Comparison of ENCODE assay signal across 26 cellular contexts in the genomic region with DNA sequence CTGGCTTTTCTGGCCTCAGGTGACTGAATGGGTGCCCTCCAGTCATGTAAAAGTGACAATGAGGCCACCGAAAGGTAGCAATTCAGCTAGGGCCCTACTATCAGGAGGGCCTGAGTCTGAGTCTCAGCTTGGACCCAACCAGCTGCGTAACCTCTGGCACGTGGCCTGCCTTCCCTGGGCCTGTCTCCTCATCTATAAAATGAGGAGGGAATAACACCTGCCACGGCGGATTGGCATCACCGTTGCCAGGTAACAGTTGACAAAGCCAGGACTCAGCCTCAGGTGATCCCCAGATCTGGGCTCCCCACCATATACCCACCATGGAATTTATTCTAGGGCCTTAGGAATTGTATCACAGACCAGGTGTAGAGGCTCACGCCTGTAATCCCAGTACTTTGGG.
"Had no signal": no experiment of that assay in that cellular context is flagged by ENCODE, and none has a peak within 500 bp of the region (broad histone marks: within the 10 kb centered on the region; RNA-seq: fewer than 3 reads in every experiment).

No MANE protein-coding gene starts in this region.

- H3K4me1 ChIP-seq: esophagus squamous epithelium, left ventricle myocardium inferior, neural progenitor cell, psoas muscle, sigmoid colon, transverse colon, vagina had no signal

- H3K36me3 ChIP-seq: neural progenitor cell had no signal

- H3K27me3 ChIP-seq: esophagus squamous epithelium, neural progenitor cell, sigmoid colon, transverse colon, vagina had no signal

- H3K9me3 Mint-ChIP-seq: effector memory CD8-positive, alpha-beta T cell; immature natural killer cell; memory B cell; natural killer cell treated with Interleukin-12 subunit alpha and Interleukin-12 subunit beta and Interleukin-15 and Interleukin-18, amount 100 ng/mL, for 72 hours; stimulated activated memory B cell treated with anti-CD40 and anti-IgM and Interleukin-4, amounts not matched to agents 10 μg/mL and 1 μg/mL and 100 μg/mL, for 72 hours had no signal

- H3K27me3 Mint-ChIP-seq: effector memory CD8-positive, alpha-beta T cell; memory B cell; naive B cell; natural killer cell treated with Interleukin-12 subunit alpha and Interleukin-12 subunit beta and Interleukin-15 and Interleukin-18, amount 100 ng/mL, for 72 hours; stimulated activated memory B cell treated with anti-CD40 and anti-IgM and Interleukin-4, amounts not matched to agents 10 μg/mL and 1 μg/mL and 100 μg/mL, for 72 hours had no signal

- H3K27ac Mint-ChIP-seq: effector memory CD8-positive, alpha-beta T cell; immature natural killer cell; memory B cell; mesothelial cell of epicardium; naive B cell; natural killer cell treated with Interleukin-12 subunit alpha and Interleukin-12 subunit beta and Interleukin-15 and Interleukin-18, amount 100 ng/mL, for 72 hours; neural progenitor cell; stimulated activated memory B cell treated with anti-CD40 and anti-IgM and Interleukin-4, amounts not matched to agents 10 μg/mL and 1 μg/mL and 100 μg/mL, for 72 hours had no signal

- DNase-seq: cortex of kidney; effector memory CD8-positive, alpha-beta T cell; erythroblast; esophagus squamous epithelium; foreskin melanocyte; hypothalamus; immature natural killer cell; islet precursor cell; kidney glomerular epithelial cell; left colon; left ventricle myocardium inferior; naive B cell; psoas muscle; sigmoid colon; stimulated activated CD4-positive, alpha-beta T cell treated with anti-CD3 and anti-CD28 coated beads, Interleukin-4, amount 100 ng/mL, for 4 hours; stimulated activated naive CD8-positive, alpha-beta T cell treated with anti-CD3 and anti-CD28 coated beads, Interleukin-15, Interleukin-2, amounts not matched to agents 100 U/mL and 50 U/mL, for 24 hours; transverse colon had no signal

- H2AFZ ChIP-seq: neural progenitor cell had no signal

- H3K27ac ChIP-seq: esophagus squamous epithelium, left ventricle myocardium inferior, neural progenitor cell, psoas muscle, sigmoid colon, thoracic aorta, transverse colon, vagina had no signal

- H3K4me2 ChIP-seq: neural progenitor cell had no signal

- H3K4me3 Mint-ChIP-seq: effector memory CD8-positive, alpha-beta T cell; immature natural killer cell; memory B cell; mesothelial cell of epicardium; naive B cell; natural killer cell treated with Interleukin-12 subunit alpha and Interleukin-12 subunit beta and Interleukin-15 and Interleukin-18, amount 100 ng/mL, for 72 hours; neural progenitor cell; stimulated activated memory B cell treated with anti-CD40 and anti-IgM and Interleukin-4, amounts not matched to agents 10 μg/mL and 1 μg/mL and 100 μg/mL, for 72 hours had no signal

- H3K4me3 ChIP-seq: esophagus squamous epithelium, left ventricle myocardium inferior, lung, mucosa of descending colon, neural progenitor cell, psoas muscle, sigmoid colon, thoracic aorta, transverse colon, vagina had no signal

- H3K36me3 Mint-ChIP-seq: natural killer cell treated with Interleukin-12 subunit alpha and Interleukin-12 subunit beta and Interleukin-15 and Interleukin-18, amount 100 ng/mL, for 72 hours had no signal

- H3K9me3 ChIP-seq: psoas muscle, sigmoid colon, thoracic aorta, vagina had no signal

- H3K4me1 Mint-ChIP-seq: immature natural killer cell; memory B cell; naive B cell; stimulated activated memory B cell treated with anti-CD40 and anti-IgM and Interleukin-4, amounts not matched to agents 10 μg/mL and 1 μg/mL and 100 μg/mL, for 72 hours had no signal
